ENCODE assay signal across 18 cellular contexts in genomic region chr2:54564439-54564838, GRCh38.
DNase-seq lines count a peak whose midpoint lies in the region; ATAC-seq and TF ChIP-seq lines count a peak whose summit lies in the region.
"Had no signal": no experiment of that assay in that cellular context is flagged by ENCODE, and none has a peak within 500 bp of the region (broad histone marks: within the 10 kb centered on the region; RNA-seq: fewer than 3 reads in every experiment).

No MANE protein-coding gene starts in this region.

- H3K36me3 ChIP-seq in CD8-positive, alpha-beta T cell (ENCODE audit: insufficient read depth, low read length), result no peaks in the 10 kb centered on the region
- H3K36me3 ChIP-seq: Peyer's patch had no signal

- H3K27me3 ChIP-seq in CD8-positive, alpha-beta T cell (ENCODE audit: insufficient read depth, low read length), result no peaks in the 10 kb centered on the region
- H3K27me3 ChIP-seq: Peyer's patch had no signal

- no peak overlapping the region for H3K27ac Mint-ChIP-seq in T-helper 2 cell treated with Interferon-gamma antibody and Interleukin-4, amounts not matched to agents 5 μg/mL and 100 μg/mL, for 36 hours
- peak overlapping the region; percentile 79 for H3K27ac Mint-ChIP-seq in CD8-positive, alpha-beta T cell
- H3K27ac Mint-ChIP-seq in WTC11 (peak overlapping the region; percentile 10; the same call in 1 of the 2 replicates), naive B cell (peak overlapping the region in 4 of 6 donors; percentile 33 to 91 (median 80))

- H3K9me3 ChIP-seq in CD8-positive, alpha-beta T cell (ENCODE audit: low read length), result no peaks in the 10 kb centered on the region
- H3K9me3 ChIP-seq: Peyer's patch had no signal

- no peak overlapping the region for H3K27ac ChIP-seq in CD8-positive, alpha-beta T cell (ENCODE audit: low read depth, low read length)
- H3K27ac ChIP-seq: C4-2B, Peyer's patch had no signal

- H3K4me1 Mint-ChIP-seq in T-helper 2 cell treated with Interferon-gamma antibody and Interleukin-4, amounts not matched to agents 5 μg/mL and 100 μg/mL, for 36 hours (ENCODE audit: low read depth), result peaks cover 64% of the 10 kb centered on the region
- peaks cover 80% of the 10 kb centered on the region for H3K4me1 Mint-ChIP-seq in CD8-positive, alpha-beta T cell (ENCODE audit: low read depth)
- peaks cover 67% of the 10 kb centered on the region for H3K4me1 Mint-ChIP-seq in WTC11
- H3K4me1 Mint-ChIP-seq in naive B cell, result peaks cover 64 to 77% (median 76%) of the 10 kb centered on the region in 3 donors

- POLR2A ChIA-PET in CD8-positive, alpha-beta T cell (lab: Charles Lee), result interaction anchor here (1.4 kb wide), 1 partner anchor 16 kb away, joined by 4 read pairs; no protein-coding TSS in a partner anchor
- POLR2A ChIA-PET in WTC11 (lab: Charles Lee), result no interaction called here

- no peak overlapping the region for H3K4me3 ChIP-seq in CD8-positive, alpha-beta T cell (ENCODE audit: low read depth, low read length)
- H3K4me3 ChIP-seq: Peyer's patch had no signal

- no peak for DNase-seq in T-helper 2 cell treated with Interferon-gamma antibody and Interleukin-4, amounts not matched to agents 5 μg/mL and 100 μg/mL, for 36 hours (ENCODE audit: low spot score)
- DNase-seq in T-helper 2 cell, result no peak
- DNase-seq in CD8-positive, alpha-beta T cell, result no peak
- DNase-seq in WTC11 (ENCODE audit: low spot score), result no peak
- DNase-seq in naive B cell, result no peak
- DNase-seq in germinal center (ENCODE audit: low spot score), result no peak
- DNase-seq in MV-4-11 (lab: John Stamatoyannopoulos, UW), result no peak
- DNase-seq: activated CD4-positive, alpha-beta T cell treated with anti-CD3 and anti-CD28 coated beads, Interleukin-2, amount 50 U/mL, for 4 hours; activated T-cell treated with anti-CD3 and anti-CD28 coated beads, Interleukin-2, amount 50 U/mL, for 48 hours; anterior cingulate cortex; effector CD4-positive, alpha-beta T cell; NCI-H146; NCI-H748 treated with DMSO at 0.1 percent for 48 hours; Peyer's patch had no signal

- ATAC-seq in CD8-positive, alpha-beta T cell, result no peak
- ATAC-seq in WTC11, result no peak
- ATAC-seq in naive B cell (ENCODE audit: low read depth in 2 of 2), result no peak
- no peak for ATAC-seq in GM19397 (IDR thresholded peaks at IDR 0.05; ENCODE audit: unreplicated experiment)
- ATAC-seq: SK-N-SH treated with all-trans-retinoic acid at 6 μM for 48 hours had no signal

- H3K4me1 ChIP-seq in CD8-positive, alpha-beta T cell (ENCODE audit: insufficient read depth, low read length), result peaks cover 70% of the 10 kb centered on the region

- peak overlapping the region; percentile 34 for H3K4me3 Mint-ChIP-seq in T-helper 2 cell treated with Interferon-gamma antibody and Interleukin-4, amounts not matched to agents 5 μg/mL and 100 μg/mL, for 36 hours
- H3K4me3 Mint-ChIP-seq in CD8-positive, alpha-beta T cell, result peak overlapping the region; percentile 49
- no peak overlapping the region for H3K4me3 Mint-ChIP-seq in WTC11
- peak overlapping the region in 5 of 8 donors; percentile 9 to 57 (median 25) for H3K4me3 Mint-ChIP-seq in naive B cell

- intact Hi-C loops in CD8-positive, alpha-beta T cell (cut with DNase I, micrococcal nuclease), result loop anchor here in 1 of 2 experiments (5.0 kb wide), 1 partner anchor 447 kb away; the partner anchor contains the start of gene ACYP2

- no peaks in the 10 kb centered on the region for H3K9me3 Mint-ChIP-seq in T-helper 2 cell treated with Interferon-gamma antibody and Interleukin-4, amounts not matched to agents 5 μg/mL and 100 μg/mL, for 36 hours
- H3K9me3 Mint-ChIP-seq in CD8-positive, alpha-beta T cell, result no peaks in the 10 kb centered on the region
- H3K9me3 Mint-ChIP-seq in WTC11, result no peaks in the 10 kb centered on the region
- H3K9me3 Mint-ChIP-seq in naive B cell, result no peaks in the 10 kb centered on the region
- H3K9me3 Mint-ChIP-seq: central memory CD8-positive, alpha-beta T cell had no signal

- CTCF ChIA-PET in CD8-positive, alpha-beta T cell (lab: Charles Lee), result no interaction called here
- CTCF ChIA-PET in WTC11 (lab: Charles Lee), result no interaction called here

- no peak for TF ChIP-seq CTCF in CD8-positive, alpha-beta T cell (IDR thresholded peaks at IDR 0.05)
- no peak for TF ChIP-seq CTCF in WTC11 (IDR thresholded peaks at IDR 0.05)

- H3K27me3 Mint-ChIP-seq in T-helper 2 cell treated with Interferon-gamma antibody and Interleukin-4, amounts not matched to agents 5 μg/mL and 100 μg/mL, for 36 hours (ENCODE audit: low read depth), result no peaks in the 10 kb centered on the region
- H3K27me3 Mint-ChIP-seq in CD8-positive, alpha-beta T cell (ENCODE audit: low read depth), result no peaks in the 10 kb centered on the region
- no peaks in the 10 kb centered on the region for H3K27me3 Mint-ChIP-seq in WTC11 (ENCODE audit: low read depth)
- no peaks in the 10 kb centered on the region for H3K27me3 Mint-ChIP-seq in naive B cell
- H3K27me3 Mint-ChIP-seq: central memory CD8-positive, alpha-beta T cell had no signal

- peaks cover 62% of the 10 kb centered on the region for H3K36me3 Mint-ChIP-seq in T-helper 2 cell treated with Interferon-gamma antibody and Interleukin-4, amounts not matched to agents 5 μg/mL and 100 μg/mL, for 36 hours (ENCODE audit: low read depth)
- H3K36me3 Mint-ChIP-seq in CD8-positive, alpha-beta T cell, result peaks cover 48% of the 10 kb centered on the region
- no peaks in the 10 kb centered on the region for H3K36me3 Mint-ChIP-seq in WTC11
- peaks cover 0 to 13% of the 10 kb centered on the region in 2 donors for H3K36me3 Mint-ChIP-seq in naive B cell

TF ChIP-seq in WTC11, 78 proteins besides CTCF, POLR2A, EP300 and RAD21 (continues in another document):
- TF ChIP-seq GABPB1 (CRISPR knock-in tag; IDR thresholded peaks at IDR 0.05) (no peak), MYBL2 (CRISPR knock-in tag; IDR thresholded peaks at IDR 0.05) (no peak), ESRRA (CRISPR knock-in tag; IDR thresholded peaks at IDR 0.05; ENCODE audit: borderline replicate concordance) (no peak), TEAD1 (CRISPR knock-in tag; IDR thresholded peaks at IDR 0.05) (no peak), SMAD3 (CRISPR knock-in tag; IDR thresholded peaks at IDR 0.05; ENCODE audit: borderline replicate concordance) (no peak), ZNF263 (CRISPR knock-in tag; IDR thresholded peaks at IDR 0.05; ENCODE audit: low read depth) (no peak), SMAD4 (CRISPR knock-in tag; IDR thresholded peaks at IDR 0.05) (no peak), JAZF1 (CRISPR knock-in tag; IDR thresholded peaks at IDR 0.05) (no peak), FOXP1 (CRISPR knock-in tag; IDR thresholded peaks at IDR 0.05; ENCODE audit: borderline replicate concordance) (no peak), TP53 (CRISPR knock-in tag; IDR thresholded peaks at IDR 0.05) (no peak)
- TF ChIP-seq, protein P1, sequence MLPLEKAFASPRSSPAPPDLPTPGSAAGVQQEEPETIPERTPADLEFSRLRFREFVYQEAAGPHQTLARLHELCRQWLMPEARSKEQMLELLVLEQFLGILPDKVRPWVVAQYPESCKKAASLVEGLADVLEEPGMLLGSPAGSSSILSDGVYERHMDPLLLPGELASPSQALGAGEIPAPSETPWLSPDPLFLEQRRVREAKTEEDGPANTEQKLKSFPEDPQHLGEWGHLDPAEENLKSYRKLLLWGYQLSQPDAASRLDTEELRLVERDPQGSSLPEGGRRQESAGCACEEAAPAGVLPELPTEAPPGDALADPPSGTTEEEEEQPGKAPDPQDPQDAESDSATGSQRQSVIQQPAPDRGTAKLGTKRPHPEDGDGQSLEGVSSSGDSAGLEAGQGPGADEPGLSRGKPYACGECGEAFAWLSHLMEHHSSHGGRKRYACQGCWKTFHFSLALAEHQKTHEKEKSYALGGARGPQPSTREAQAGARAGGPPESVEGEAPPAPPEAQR (CRISPR knock-in tag; IDR thresholded peaks at IDR 0.05), result no peak
- TF ChIP-seq, protein P2, sequence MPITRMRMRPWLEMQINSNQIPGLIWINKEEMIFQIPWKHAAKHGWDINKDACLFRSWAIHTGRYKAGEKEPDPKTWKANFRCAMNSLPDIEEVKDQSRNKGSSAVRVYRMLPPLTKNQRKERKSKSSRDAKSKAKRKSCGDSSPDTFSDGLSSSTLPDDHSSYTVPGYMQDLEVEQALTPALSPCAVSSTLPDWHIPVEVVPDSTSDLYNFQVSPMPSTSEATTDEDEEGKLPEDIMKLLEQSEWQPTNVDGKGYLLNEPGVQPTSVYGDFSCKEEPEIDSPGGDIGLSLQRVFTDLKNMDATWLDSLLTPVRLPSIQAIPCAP (CRISPR knock-in tag; IDR thresholded peaks at IDR 0.05), result no peak
- TF ChIP-seq, protein P3, sequence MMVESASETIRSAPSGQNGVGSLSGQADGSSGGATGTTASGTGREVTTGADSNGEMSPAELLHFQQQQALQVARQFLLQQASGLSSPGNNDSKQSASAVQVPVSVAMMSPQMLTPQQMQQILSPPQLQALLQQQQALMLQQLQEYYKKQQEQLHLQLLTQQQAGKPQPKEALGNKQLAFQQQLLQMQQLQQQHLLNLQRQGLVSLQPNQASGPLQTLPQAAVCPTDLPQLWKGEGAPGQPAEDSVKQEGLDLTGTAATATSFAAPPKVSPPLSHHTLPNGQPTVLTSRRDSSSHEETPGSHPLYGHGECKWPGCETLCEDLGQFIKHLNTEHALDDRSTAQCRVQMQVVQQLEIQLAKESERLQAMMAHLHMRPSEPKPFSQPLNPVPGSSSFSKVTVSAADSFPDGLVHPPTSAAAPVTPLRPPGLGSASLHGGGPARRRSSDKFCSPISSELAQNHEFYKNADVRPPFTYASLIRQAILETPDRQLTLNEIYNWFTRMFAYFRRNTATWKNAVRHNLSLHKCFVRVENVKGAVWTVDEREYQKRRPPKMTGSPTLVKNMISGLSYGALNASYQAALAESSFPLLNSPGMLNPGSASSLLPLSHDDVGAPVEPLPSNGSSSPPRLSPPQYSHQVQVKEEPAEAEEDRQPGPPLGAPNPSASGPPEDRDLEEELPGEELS (CRISPR knock-in tag; IDR thresholded peaks at IDR 0.05), result no peak
